ENCODE assay signal across 8 cellular contexts in genomic region chr6:109705258-109705657, GRCh38. TPM values are rescaled to one million over a fixed set of nuclear protein-coding genes. Genes with fewer than 3 reads are reported as not detected.
DNase-seq lines count a peak whose midpoint lies in the region; ATAC-seq, FAIRE-seq and TF ChIP-seq lines count a peak whose summit lies in the region.

No MANE protein-coding gene starts in this region.

- DNase-seq in CD8-positive, alpha-beta memory T cell, result peak; percentile 38 to 79 (median 66)
- DNase-seq in NCI-H526 (lab: John Stamatoyannopoulos, UW) (peak; percentile 80 to 93), colonic mucosa (peak; percentile 84), HepG2 (ENCODE audit: low spot score) (peak; percentile 78)
- DNase-seq in activated CD4-positive, alpha-beta T cell treated with anti-CD3 and anti-CD28 coated beads for 48 hours, result peak; percentile 83
- DNase-seq in stimulated activated CD4-positive, alpha-beta T cell treated with anti-CD3 and anti-CD28 coated beads, TNF-alpha, amount 100 ng/mL, for 24 hours (ENCODE audit: low read depth in 3 of 3), result peak; percentile 35 to 72 (median 52)

- CTCF ChIA-PET in CD8-positive, alpha-beta memory T cell (lab: Charles Lee), result interaction anchor here (0.9 to 6.8 kb wide), 6 partner anchors 9 to 687 kb away, joined by 6 to 76 read pairs (median 10); partner anchors contain the start of genes AK9 and FIG4
- CTCF ChIA-PET in HepG2 (lab: Yijun Ruan, JAX; ENCODE audit: low intra/inter-chr PET ratio, low total read pairs), result interaction anchor here (0.7 to 7.1 kb wide), 8 partner anchors 109 to 685 kb away, joined by 3 to 113 read pairs (median 8); no protein-coding TSS in a partner anchor

- no peak overlapping the region for H3K9ac ChIP-seq in colonic mucosa (ENCODE audit: low read depth in 2 of 2, low read length in 2 of 2)
- no peak overlapping the region for H3K9ac ChIP-seq in HepG2 (ENCODE audit: insufficient read depth, low read depth, low read length)

- H3K27ac Mint-ChIP-seq in CD8-positive, alpha-beta memory T cell, result peak overlapping the region in 2 of 8 donors; percentile 12 to 37

- peak; percentile 90 for FAIRE-seq in HepG2 (lab: Jason Lieb, UNC)

- no peaks in the 10 kb centered on the region for H3K9me3 ChIP-seq in CD8-positive, alpha-beta memory T cell (ENCODE audit: low read length)
- H3K9me3 ChIP-seq in colonic mucosa, result no peaks in the 10 kb centered on the region
- H3K9me3 ChIP-seq in HepG2 (ENCODE audit: low read length), result no peaks in the 10 kb centered on the region

- intact Hi-C loops in colonic mucosa (cut with DNase I), result loop anchor here (5.0 kb wide), 1 partner anchor 687 kb away; no protein-coding TSS in a partner anchor
- intact Hi-C loops in HepG2 (cut with micrococcal nuclease; ENCODE audit: unreplicated experiment), result loop anchor here (1.0 kb wide), 4 partner anchors 178 to 685 kb away; no protein-coding TSS in a partner anchor

- no peak overlapping the region for H3K27ac ChIP-seq in CD8-positive, alpha-beta memory T cell (ENCODE audit: low read depth, low read length)
- H3K27ac ChIP-seq in colonic mucosa (no peak overlapping the region), HepG2 (ENCODE audit: extremely low read length, insufficient read depth, low read length) (no peak overlapping the region)

- no peaks in the 10 kb centered on the region for H3K27me3 ChIP-seq in CD8-positive, alpha-beta memory T cell (ENCODE audit: insufficient read depth, low read length, poor library complexity, severe bottlenecking)
- H3K27me3 ChIP-seq in colonic mucosa (no peaks in the 10 kb centered on the region), HepG2 (ENCODE audit: control insufficient read depth in 1 of 2, insufficient read depth in 2 of 2, low read length in 2 of 2) (no peaks in the 10 kb centered on the region)

- H3K27me3 Mint-ChIP-seq in CD8-positive, alpha-beta memory T cell, result no peaks in the 10 kb centered on the region

- POLR2A ChIA-PET in CD8-positive, alpha-beta memory T cell (lab: Charles Lee), result no interaction called here
- POLR2A ChIA-PET in HepG2 (lab: Yijun Ruan, JAX), result no interaction called here

- TF ChIP-seq EP300 in HepG2 (IDR thresholded peaks at IDR 0.05; ENCODE audit: low read depth in 2 of 2, low read length in 2 of 2) (no peak), HepG2 (CRISPR knock-in tag; IDR thresholded peaks at IDR 0.05; ENCODE audit: borderline replicate concordance) (no peak)

- ATAC-seq in GM19438 (IDR thresholded peaks at IDR 0.05; ENCODE audit: low read depth, unreplicated experiment), result peak; percentile 92
- peak; percentile 88 for ATAC-seq in HG03520 (IDR thresholded peaks at IDR 0.05; ENCODE audit: unreplicated experiment)
- ATAC-seq in HepG2, result peak; percentile 97

- peaks cover 24 to 32% (median 24%) of the 10 kb centered on the region in 3 donors for H3K4me1 Mint-ChIP-seq in CD8-positive, alpha-beta memory T cell

- H3K79me2 ChIP-seq in HepG2 (ENCODE audit: insufficient read depth, low read length), result no peaks in the 10 kb centered on the region

- peak; percentile 91 for TF ChIP-seq RAD21 in HepG2 (CRISPR knock-in tag; IDR thresholded peaks at IDR 0.05)

- BruUV-seq in HepG2 (replicated peaks; lab: Mats Ljungman, UMichigan), result no TSS peak

- no peak overlapping the region for H3K4me3 Mint-ChIP-seq in CD8-positive, alpha-beta memory T cell

- no peaks in the 10 kb centered on the region for H4K20me1 ChIP-seq in HepG2 (ENCODE audit: insufficient read depth, low read length)

- H3K4me3 ChIP-seq in CD8-positive, alpha-beta memory T cell (ENCODE audit: low read length), result no peak overlapping the region
- H3K4me3 ChIP-seq in colonic mucosa, result no peak overlapping the region
- H3K4me3 ChIP-seq in HepG2 (replicated peaks in 1 of 3; ENCODE audit: insufficient read depth in 1 of 3, low read depth in 2 of 3, low read length in 3 of 3), result no peak overlapping the region

- H3K36me3 Mint-ChIP-seq in CD8-positive, alpha-beta memory T cell, result peaks cover 5 to 14% (median 6%) of the 10 kb centered on the region in 3 donors

- TF ChIP-seq CTCF in colonic mucosa (IDR thresholded peaks at IDR 0.05), result peak; percentile 93
- TF ChIP-seq CTCF in HepG2 (CRISPR knock-in tag; IDR thresholded peaks at IDR 0.05), result peak; percentile 96

- in situ Hi-C loops in HepG2 (cut with HindIII; ENCODE audit: extremely low pct_ligation_motif_present, low pct_unique_long_range_greater_than_20kb), result loop anchor here (10.0 kb wide), 1 partner anchor 690 kb away; no protein-coding TSS in a partner anchor

- H3K36me3 ChIP-seq in CD8-positive, alpha-beta memory T cell (ENCODE audit: insufficient read depth, low read length), result no peaks in the 10 kb centered on the region
- H3K36me3 ChIP-seq in colonic mucosa (no peaks in the 10 kb centered on the region), HepG2 (replicated peaks in 1 of 2; ENCODE audit: control insufficient read depth in 1 of 2, insufficient read depth in 2 of 2, low read length in 2 of 2) (no peaks in the 10 kb centered on the region)

- no peak for TF ChIP-seq POLR2A in HepG2 (IDR thresholded peaks at IDR 0.05; ENCODE audit: insufficient read depth in 1 of 2, low read depth in 2 of 2, low read length in 2 of 2)

- WGBS in HepG2 (ENCODE audit: low lambda C conversion rate), result 22% methylated on average over 7 of the region's 7 CpGs

- no peaks in the 10 kb centered on the region for H3K9me3 Mint-ChIP-seq in CD8-positive, alpha-beta memory T cell

- H3K4me2 ChIP-seq in HepG2 (ENCODE audit: low read depth, low read length), result no peak overlapping the region

- no peak overlapping the region for H2AFZ ChIP-seq in HepG2 (ENCODE audit: low read length)

- H3K4me1 ChIP-seq in CD8-positive, alpha-beta memory T cell (ENCODE audit: insufficient read depth, low read length), result no peaks in the 10 kb centered on the region
- H3K4me1 ChIP-seq in colonic mucosa (no peaks in the 10 kb centered on the region), HepG2 (ENCODE audit: insufficient read depth, low read length) (no peaks in the 10 kb centered on the region)

RNA-seq across cellular contexts. Expression of gene FIG4, which starts 14.2 kb away (rescaled TPM):
- total RNA-seq in CD8-positive, alpha-beta memory T cell, result 10 to 100 TPM; 11.2 to 13.2 TPM
- 16.4 TPM for polyA plus RNA-seq in CD8-positive, alpha-beta memory T cell
- total RNA-seq in colonic mucosa (10 to 100 TPM; 12.2 to 17.2 TPM), HepG2 (2016; rRNA removed; fragmentation: Illumina TruSeq; extraction: Trizol) (7.9 and 10.3 TPM in 2 replicates)
- total RNA-seq in HepG2 (2016; cell fraction: cytosol; rRNA removed; fragmentation: Illumina TruSeq; extraction: Trizol; ENCODE audit: low read depth), result 5.7 and 6.0 TPM in 2 replicates
- total RNA-seq in HepG2 (2016; cell fraction: insoluble cytoplasmic fraction; rRNA removed; fragmentation: Illumina TruSeq; extraction: Trizol), result 7.5 and 9.0 TPM in 2 replicates
- 4.8 and 5.0 TPM in 2 replicates for total RNA-seq in HepG2 (2016; cell fraction: membrane; rRNA removed; fragmentation: Illumina TruSeq; extraction: Trizol)
- 9.6 and 10.6 TPM in 2 replicates for total RNA-seq in HepG2 (2016; cell fraction: nucleus; rRNA removed; fragmentation: Illumina TruSeq; extraction: Trizol)
- 5.5 and 5.9 TPM in 2 replicates for polyA plus RNA-seq in HepG2 (2011; rRNA removed)
- polyA plus RNA-seq in HepG2 (2011; cell fraction: cytosol; rRNA removed), result 2.7 and 4.3 TPM in 2 replicates
- polyA plus RNA-seq in HepG2 (2011; cell fraction: nucleus; rRNA removed), result 4.6 and 5.9 TPM in 2 replicates
- 5.1 and 6.3 TPM in 2 replicates for polyA plus RNA-seq in HepG2 (2012)
- polyA plus RNA-seq in HepG2 (2016; cell fraction: cytosol; fragmentation: Illumina TruSeq; extraction: Trizol; ENCODE audit: low read depth), result 0.63 and 0.68 TPM in 2 replicates
- polyA plus RNA-seq in HepG2 (2016; cell fraction: insoluble cytoplasmic fraction; fragmentation: Illumina TruSeq; extraction: Trizol; ENCODE audit: low read depth), result 7.6 and 9.3 TPM in 2 replicates
- polyA plus RNA-seq in HepG2 (2016; cell fraction: membrane; fragmentation: Illumina TruSeq; extraction: Trizol; ENCODE audit: low read depth), result 1.5 and 2.3 TPM in 2 replicates
- 5.9 and 6.2 TPM in 2 replicates for polyA plus RNA-seq in HepG2 (2016; cell fraction: nucleus; fragmentation: Illumina TruSeq; extraction: Trizol; ENCODE audit: insufficient read depth, low read depth)
- 3.0 and 5.7 TPM in 2 replicates for polyA minus RNA-seq in HepG2 (2011; rRNA and poly(A)+ RNA removed; ENCODE audit: low replicate concordance)
- polyA minus RNA-seq in HepG2 (2011; cell fraction: cytosol; rRNA and poly(A)+ RNA removed), result 5.8 and 7.2 TPM in 2 replicates
- 18.3 and 20.1 TPM in 2 replicates for polyA minus RNA-seq in HepG2 (2011; cell fraction: nucleus; rRNA and poly(A)+ RNA removed)

RNA-seq across cellular contexts. Expression of gene AK9, which starts 14.3 kb away (rescaled TPM):
- total RNA-seq in CD8-positive, alpha-beta memory T cell, result 1 to 10 TPM; 5.1 to 5.6 TPM
- 6.8 TPM for polyA plus RNA-seq in CD8-positive, alpha-beta memory T cell
- total RNA-seq in colonic mucosa (1 to 10 TPM; 5.6 to 5.7 TPM), HepG2 (2016; rRNA removed; fragmentation: Illumina TruSeq; extraction: Trizol) (4.8 and 7.1 TPM in 2 replicates)
- total RNA-seq in HepG2 (2016; cell fraction: cytosol; rRNA removed; fragmentation: Illumina TruSeq; extraction: Trizol; ENCODE audit: low read depth), result 4.1 and 6.6 TPM in 2 replicates
- total RNA-seq in HepG2 (2016; cell fraction: insoluble cytoplasmic fraction; rRNA removed; fragmentation: Illumina TruSeq; extraction: Trizol), result 4.4 and 7.2 TPM in 2 replicates
- total RNA-seq in HepG2 (2016; cell fraction: membrane; rRNA removed; fragmentation: Illumina TruSeq; extraction: Trizol), result 2.8 TPM in 2 replicates
- total RNA-seq in HepG2 (2016; cell fraction: nucleus; rRNA removed; fragmentation: Illumina TruSeq; extraction: Trizol), result 4.7 and 6.1 TPM in 2 replicates
- polyA plus RNA-seq in HepG2 (2011; rRNA removed), result 2.6 and 3.2 TPM in 2 replicates
- 0.87 and 1.7 TPM in 2 replicates for polyA plus RNA-seq in HepG2 (2011; cell fraction: cytosol; rRNA removed)
- 2.5 and 4.4 TPM in 2 replicates for polyA plus RNA-seq in HepG2 (2011; cell fraction: nucleus; rRNA removed)
- 4.4 and 5.0 TPM in 2 replicates for polyA plus RNA-seq in HepG2 (2012)
- 0.45 and 0.55 TPM in 2 replicates for polyA plus RNA-seq in HepG2 (2016; cell fraction: cytosol; fragmentation: Illumina TruSeq; extraction: Trizol; ENCODE audit: low read depth)
- 5.4 and 6.7 TPM in 2 replicates for polyA plus RNA-seq in HepG2 (2016; cell fraction: insoluble cytoplasmic fraction; fragmentation: Illumina TruSeq; extraction: Trizol; ENCODE audit: low read depth)
- polyA plus RNA-seq in HepG2 (2016; cell fraction: membrane; fragmentation: Illumina TruSeq; extraction: Trizol; ENCODE audit: low read depth), result 0.84 and 0.95 TPM in 2 replicates
- 4.1 and 4.9 TPM in 2 replicates for polyA plus RNA-seq in HepG2 (2016; cell fraction: nucleus; fragmentation: Illumina TruSeq; extraction: Trizol; ENCODE audit: insufficient read depth, low read depth)
- polyA minus RNA-seq in HepG2 (2011; rRNA and poly(A)+ RNA removed; ENCODE audit: low replicate concordance), result 1.1 and 1.6 TPM in 2 replicates
- 2.4 and 2.8 TPM in 2 replicates for polyA minus RNA-seq in HepG2 (2011; cell fraction: cytosol; rRNA and poly(A)+ RNA removed)
- 9.7 and 13.8 TPM in 2 replicates for polyA minus RNA-seq in HepG2 (2011; cell fraction: nucleus; rRNA and poly(A)+ RNA removed)
